ENCODE assay signal across 8 cellular contexts in the genomic region with DNA sequence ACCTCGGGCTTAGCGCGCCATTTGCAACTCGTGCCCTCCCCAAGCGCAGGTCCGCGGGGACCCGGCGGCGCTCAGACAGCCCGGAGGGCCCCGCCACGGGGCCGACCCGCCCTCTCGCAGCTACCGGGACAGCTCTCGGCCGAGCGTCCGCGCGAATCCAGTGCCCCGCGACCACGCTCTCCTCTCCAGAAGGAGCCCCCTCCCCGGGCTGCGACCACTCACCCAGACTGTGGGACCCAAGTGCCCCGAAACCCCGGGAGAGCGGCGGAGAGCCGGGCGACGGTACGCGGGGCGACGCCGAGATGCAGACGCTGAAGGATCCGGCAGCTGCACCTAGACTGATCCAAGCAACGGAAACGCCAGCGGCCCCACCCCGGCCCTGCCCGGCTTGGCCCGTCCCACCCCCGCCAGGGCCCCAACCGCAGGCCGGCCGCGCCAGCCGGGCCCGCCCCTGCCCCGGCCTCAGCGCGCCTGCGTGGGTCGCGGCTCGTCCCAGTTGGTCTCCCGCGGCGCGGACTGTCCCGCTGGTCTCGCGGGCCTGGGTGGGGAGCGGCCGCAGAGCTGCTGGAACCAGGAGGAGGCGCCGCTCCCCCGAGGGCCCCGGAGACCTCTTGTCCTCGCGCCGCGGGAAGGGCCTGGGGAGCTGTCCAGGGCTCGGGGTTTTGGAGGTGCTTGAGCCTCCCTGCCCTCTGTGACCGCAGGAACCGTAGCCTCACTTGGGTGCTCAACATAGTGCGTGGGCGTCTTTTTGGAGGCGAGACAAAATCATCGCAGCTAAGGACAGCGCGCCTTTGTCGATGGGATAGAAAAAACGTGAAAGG. TPM values are rescaled to one million over a fixed set of nuclear protein-coding genes. Genes with fewer than 3 reads are reported as not detected.
DNase-seq lines count a peak whose midpoint lies in the region; ATAC-seq, FAIRE-seq and TF ChIP-seq lines count a peak whose summit lies in the region.

A gene (minus strand): TSS at position 340 of the 821 bp plus-strand sequence. CDS start 391 bp downstream, outside the sequence.

- intact Hi-C loops in natural killer cell (cut with micrococcal nuclease) = loop anchor here (1.0 to 5.0 kb wide), 2 partner anchors 9 to 105 kb away; a partner anchor contains a TSS

- ATAC-seq in GM19468 (IDR thresholded peaks at IDR 0.05; ENCODE audit: extremely low read depth, unreplicated experiment) (peak; percentile 86), natural killer cell (peak; percentile 74 to 91 (median 75))
- ATAC-seq in activated T-helper 17 cell treated with anti-CD3 and anti-CD28 coated beads, Interleukin-2, amount 50 U/mL, for 72 hours (replicated peaks) = peak; percentile 92

- TF ChIP-seq CTCF in fibroblast of mammary gland (conservative IDR thresholded peaks at IDR 0.05; ENCODE audit: control insufficient read depth, insufficient read depth, low read depth, low read length) (peak; percentile 5), natural killer cell (IDR thresholded peaks at IDR 0.05) (no peak)

- H3K4me1 Mint-ChIP-seq in activated T-helper 17 cell treated with anti-CD3 and anti-CD28 coated beads, Interleukin-2, amount 50 U/mL, for 72 hours = peaks cover 9% of the 10 kb centered on the region
- H3K4me1 Mint-ChIP-seq in natural killer cell = peaks cover 27 to 31% of the 10 kb centered on the region in 2 donors
- peaks cover 28% of the 10 kb centered on the region for H3K4me1 Mint-ChIP-seq in stimulated activated naive CD8-positive, alpha-beta T cell treated with anti-CD3 and anti-CD28 coated beads, Interleukin-15, Interleukin-2, amounts not matched to agents 100 ng/mL and 50 ng/mL, for 24 hours (ENCODE audit: low read depth)

- peaks cover 3% of the 10 kb centered on the region for H3K27me3 Mint-ChIP-seq in activated T-helper 17 cell treated with anti-CD3 and anti-CD28 coated beads, Interleukin-2, amount 50 U/mL, for 72 hours
- H3K27me3 Mint-ChIP-seq in natural killer cell (ENCODE audit: low read depth in 2 of 2) = peaks cover 44 to 46% of the 10 kb centered on the region in 2 donors
- peaks cover 46% of the 10 kb centered on the region for H3K27me3 Mint-ChIP-seq in stimulated activated naive CD8-positive, alpha-beta T cell treated with anti-CD3 and anti-CD28 coated beads, Interleukin-15, Interleukin-2, amounts not matched to agents 100 ng/mL and 50 ng/mL, for 24 hours

- H3K4me3 ChIP-seq in fibroblast of mammary gland (ENCODE audit: control insufficient read depth, low read depth, low read length) = peak within 1 kb of the TSS; percentile 96

- peaks cover 38% of the 10 kb centered on the region for H3K36me3 Mint-ChIP-seq in activated T-helper 17 cell treated with anti-CD3 and anti-CD28 coated beads, Interleukin-2, amount 50 U/mL, for 72 hours (ENCODE audit: low read depth)
- peaks cover 9% of the 10 kb centered on the region for H3K36me3 Mint-ChIP-seq in natural killer cell
- H3K36me3 Mint-ChIP-seq in stimulated activated naive CD8-positive, alpha-beta T cell treated with anti-CD3 and anti-CD28 coated beads, Interleukin-15, Interleukin-2, amounts not matched to agents 100 ng/mL and 50 ng/mL, for 24 hours (ENCODE audit: low read depth) = peaks cover 13% of the 10 kb centered on the region

- DNase-seq in D341Med (ENCODE audit: low spot score) (peak; percentile 95), HPDE6-E6E7 (ENCODE audit: extremely low spot score) (peak; percentile 68), RCC 7860 (ENCODE audit: low spot score) (peak; percentile 75), fibroblast of mammary gland (ENCODE audit: low read depth) (peak; percentile 81), natural killer cell (peak; percentile 54)

- H3K27ac Mint-ChIP-seq in activated T-helper 17 cell treated with anti-CD3 and anti-CD28 coated beads, Interleukin-2, amount 50 U/mL, for 72 hours = peak within 1 kb of the TSS; percentile 99
- peak within 1 kb of the TSS; percentile 71 to 92 for H3K27ac Mint-ChIP-seq in natural killer cell
- H3K27ac Mint-ChIP-seq in stimulated activated naive CD8-positive, alpha-beta T cell treated with anti-CD3 and anti-CD28 coated beads, Interleukin-15, Interleukin-2, amounts not matched to agents 100 ng/mL and 50 ng/mL, for 24 hours = peak within 1 kb of the TSS; percentile 95

- no peak for FAIRE-seq in RCC 7860 (lab: Jason Lieb, UNC)

- peak within 1 kb of the TSS; percentile 97 for H3K4me3 Mint-ChIP-seq in activated T-helper 17 cell treated with anti-CD3 and anti-CD28 coated beads, Interleukin-2, amount 50 U/mL, for 72 hours
- H3K4me3 Mint-ChIP-seq in natural killer cell = peak within 1 kb of the TSS; percentile 97
- H3K4me3 Mint-ChIP-seq in stimulated activated naive CD8-positive, alpha-beta T cell treated with anti-CD3 and anti-CD28 coated beads, Interleukin-15, Interleukin-2, amounts not matched to agents 100 ng/mL and 50 ng/mL, for 24 hours = peak within 1 kb of the TSS; percentile 95

- H3K9me3 Mint-ChIP-seq in activated T-helper 17 cell treated with anti-CD3 and anti-CD28 coated beads, Interleukin-2, amount 50 U/mL, for 72 hours = no peaks in the 10 kb centered on the region
- no peaks in the 10 kb centered on the region for H3K9me3 Mint-ChIP-seq in natural killer cell
- H3K9me3 Mint-ChIP-seq in stimulated activated naive CD8-positive, alpha-beta T cell treated with anti-CD3 and anti-CD28 coated beads, Interleukin-15, Interleukin-2, amounts not matched to agents 100 ng/mL and 50 ng/mL, for 24 hours = no peaks in the 10 kb centered on the region

RNA-seq across cellular contexts. Expression of the gene that starts here (rescaled TPM):
- 100 to 1,000 TPM; 106 to 142 TPM for total RNA-seq in activated T-helper 17 cell treated with anti-CD3 and anti-CD28 coated beads, Interleukin-2, amount 50 U/mL, for 72 hours
- 10 to 100 TPM; 24.9 to 74.4 (median 33.1) TPM for total RNA-seq in natural killer cell

Comparison
In these comparisons a context has a peak if more than half of its experiments do, and no peak if none do; other contexts are left out.
1. Peak in every context shown above with its lines: DNase-seq, ATAC-seq and H3K4me3 ChIP-seq.